ENCODE assay signal across 8 cellular contexts in genomic region chr12:88579941-88580871, GRCh38. TPM values are rescaled to one million over a fixed set of nuclear protein-coding genes. Genes with fewer than 3 reads are reported as not detected.
DNase-seq lines count a peak whose midpoint lies in the region; ATAC-seq, FAIRE-seq and TF ChIP-seq lines count a peak whose summit lies in the region.

Gene KITLG (minus strand): TSS chr12:88580471. CDS start chr12:88580278, 193 bp downstream.

- TF ChIP-seq CTCF in astrocyte of the cerebellum (IDR thresholded peaks at IDR 0.05; ENCODE audit: low read depth, low read length, missing control alignments) (peak; percentile 37), left ventricle myocardium inferior (IDR thresholded peaks at IDR 0.05; ENCODE audit: borderline replicate concordance) (peak; percentile 52), parathyroid adenoma (IDR thresholded peaks at IDR 0.05) (peak; percentile 15)

- H3K9ac ChIP-seq in parathyroid adenoma, result no peak within 1 kb of the TSS

- H3K4me1 ChIP-seq in left ventricle myocardium inferior (peaks cover 49% of the 10 kb centered on the region), parathyroid adenoma (no peaks in the 10 kb centered on the region)

- intact Hi-C loops in left ventricle myocardium inferior (cut with micrococcal nuclease), result loop anchor here (10.0 kb wide), 1 partner anchor 415 kb away; no protein-coding TSS in a partner anchor

- H3K27me3 ChIP-seq in left ventricle myocardium inferior (ENCODE audit: low read depth), result peaks cover 12% of the 10 kb centered on the region
- H3K27me3 ChIP-seq in parathyroid adenoma (ENCODE audit: control insufficient read depth, insufficient read depth, low read length), result no peaks in the 10 kb centered on the region

- peak within 1 kb of the TSS; percentile 92 for H3K4me2 ChIP-seq in parathyroid adenoma (ENCODE audit: low read length)

- H3K36me3 ChIP-seq in left ventricle myocardium inferior (no peaks in the 10 kb centered on the region), parathyroid adenoma (ENCODE audit: control insufficient read depth, insufficient read depth, low read length) (no peaks in the 10 kb centered on the region)

- H3K27ac ChIP-seq in left ventricle myocardium inferior (replicated peaks) (peak within 1 kb of the TSS; percentile 90), parathyroid adenoma (no peak within 1 kb of the TSS)

- in situ Hi-C loops in astrocyte of the cerebellum (cut with HindIII; ENCODE audit: low sequenced_read_pairs), result no loop called here

- H2AFZ ChIP-seq in parathyroid adenoma, result peak within 1 kb of the TSS; percentile 73

- H3K9me3 ChIP-seq in left ventricle myocardium inferior (replicated peaks) (no peaks in the 10 kb centered on the region), parathyroid adenoma (ENCODE audit: control insufficient read depth, low read length) (no peaks in the 10 kb centered on the region)

- H3K4me3 ChIP-seq in astrocyte of the cerebellum (ENCODE audit: low read depth, low read length), result peak within 1 kb of the TSS; percentile 93
- H3K4me3 ChIP-seq in left ventricle myocardium inferior, result peak within 1 kb of the TSS; percentile 82
- H3K4me3 ChIP-seq in parathyroid adenoma (ENCODE audit: low read depth, low read length), result peak within 1 kb of the TSS; percentile 53

- peak; percentile 77 for FAIRE-seq in HTR-8/SVneo (lab: Jason Lieb, UNC)

- ATAC-seq in GM21360 (IDR thresholded peaks at IDR 0.05; ENCODE audit: unreplicated experiment) (peak; percentile 90), HG02763 (IDR thresholded peaks at IDR 0.05; ENCODE audit: unreplicated experiment) (no peak)

- DNase-seq in COLO829 (ENCODE audit: low spot score), result peak; percentile 56
- peak; percentile 53 for DNase-seq in HTR-8/SVneo (ENCODE audit: insufficient read length, low spot score)
- DNase-seq in NOMO-1 (lab: John Stamatoyannopoulos, UW; ENCODE audit: unreplicated experiment in 2 of 2), result peak; percentile 77 to 78
- DNase-seq in astrocyte of the cerebellum (ENCODE audit: low read depth), result peak; percentile 65
- peak; percentile 83 for DNase-seq in left ventricle myocardium inferior

- no peaks in the 10 kb centered on the region for H3K79me2 ChIP-seq in parathyroid adenoma

RNA-seq across cellular contexts. Expression of gene KITLG, which starts in this region (rescaled TPM):
- total RNA-seq in left ventricle myocardium inferior, result 8.6 TPM
